In genomic region chr2:31254237-31255203, GRCh38 we compare ENCODE assay signal across 26 cellular contexts. TPM values are rescaled to one million over a fixed set of nuclear protein-coding genes. Genes with fewer than 3 reads are reported as not detected.
DNase-seq lines count a peak whose midpoint lies in the region; ATAC-seq, FAIRE-seq and TF ChIP-seq lines count a peak whose summit lies in the region.
"Had no signal": no experiment of that assay in that cellular context is flagged by ENCODE, and none has a peak within 500 bp of the region (broad histone marks: within the 10 kb centered on the region; RNA-seq: fewer than 3 reads in every experiment).

No MANE protein-coding gene starts in this region.

- CTCF ChIA-PET in GM12878 (lab: Yijun Ruan, JAX): interaction anchor here (0.8 to 9.5 kb wide), 16 partner anchors 9 to 543 kb away, joined by 3 to 68 read pairs (median 4); partner anchors contain the start of gene EHD3
- CTCF ChIA-PET in activated CD4-positive, alpha-beta T cell treated with anti-CD3 and anti-CD28 coated beads, Interleukin-2, amount 10 ng/mL, durations not matched to agents 7 days and 5 days (lab: Charles Lee): no interaction called here

- H3K9me3 ChIP-seq in left ventricle myocardium inferior (replicated peaks) (no peaks in the 10 kb centered on the region), heart right ventricle (no peaks in the 10 kb centered on the region), GM12878 (replicated peaks; ENCODE audit: control insufficient read depth, insufficient read depth, low read length) (no peaks in the 10 kb centered on the region; the same call in 2 of the 3 replicates)
- H3K9me3 ChIP-seq: Caco-2, MG63, SK-N-SH, upper lobe of right lung had no signal

- H3K27ac ChIP-seq in left ventricle myocardium inferior (replicated peaks) (peak overlapping the region; percentile 27), heart right ventricle (no peak overlapping the region), GM12878 (ENCODE audit: control insufficient read depth, insufficient read depth) (0 out of 2 replicates have a peak overlapping the region, but pooled peaks have one; percentile 13)

- in situ Hi-C loops in GM12878 (cut with MboI): no loop called here

- peaks cover 21% of the 10 kb centered on the region for H3K36me3 ChIP-seq in left ventricle myocardium inferior
- peaks cover 0 to 43% (median 2%) of the 10 kb centered on the region in 9 donors for H3K36me3 ChIP-seq in heart right ventricle
- H3K36me3 ChIP-seq in GM12878 (ENCODE audit: control insufficient read depth in 2 of 2, insufficient read depth in 2 of 2, low read length in 1 of 2): no peaks in the 10 kb centered on the region; a peak in 2 of 4 replicates
- H3K36me3 ChIP-seq: MG63, upper lobe of right lung had no signal

- no peak overlapping the region for H3K4me2 ChIP-seq in GM12878 (ENCODE audit: control insufficient read depth, insufficient read depth)
- H3K4me2 ChIP-seq: SK-N-SH had no signal

- BruUV-seq in GM12878 (replicated peaks; lab: Mats Ljungman, UMichigan): no TSS peak

- POLR2A ChIA-PET in GM12878 (lab: Charles Lee): interaction anchor here (0.5 to 1.8 kb wide), 4 partner anchors 8 to 1108 kb away, joined by 3 to 6 read pairs (median 3); partner anchors contain the start of gene YPEL5
- POLR2A ChIA-PET in activated CD4-positive, alpha-beta T cell treated with anti-CD3 and anti-CD28 coated beads, Interleukin-2, amount 10 ng/mL, durations not matched to agents 7 days and 5 days (lab: Charles Lee): no interaction called here

- H3K36me3 Mint-ChIP-seq in activated CD4-positive, alpha-beta T cell treated with anti-CD3 and anti-CD28 coated beads, Interleukin-2, amount 10 ng/mL, durations not matched to agents 7 days and 5 days (ENCODE audit: low read depth): no peaks in the 10 kb centered on the region
- H3K36me3 Mint-ChIP-seq: activated CD4-positive, alpha-beta memory T cell treated with anti-CD3 and anti-CD28 coated beads for 36 hours had no signal

- H3K9ac ChIP-seq in GM12878 (ENCODE audit: control insufficient read depth, insufficient read depth, low read length): no peak overlapping the region
- H3K9ac ChIP-seq: SK-N-SH had no signal

- H3K4me3 Mint-ChIP-seq in activated CD4-positive, alpha-beta T cell treated with anti-CD3 and anti-CD28 coated beads, Interleukin-2, amount 10 ng/mL, durations not matched to agents 7 days and 5 days: no peak overlapping the region
- H3K4me3 Mint-ChIP-seq: activated CD4-positive, alpha-beta memory T cell treated with anti-CD3 and anti-CD28 coated beads for 36 hours; dendritic cell treated with granulocyte-macrophage colony-stimulating factor and Interleukin-4, amounts not matched to agents 40 ng/mL and 50 ng/mL, for 4 days; H9; immature natural killer cell; stimulated activated naive CD8-positive, alpha-beta T cell treated with anti-CD3 and anti-CD28 coated beads, Interleukin-15, amount 100 ng/mL, for 72 hours; T-helper 2 cell treated with Interferon-gamma antibody and Interleukin-4, amounts not matched to agents 5 μg/mL and 100 μg/mL, for 36 hours had no signal

- H2AFZ ChIP-seq in GM12878 (ENCODE audit: control insufficient read depth, low read depth, low read length): no peak overlapping the region

- no peak overlapping the region for H3K27ac Mint-ChIP-seq in activated CD4-positive, alpha-beta T cell treated with anti-CD3 and anti-CD28 coated beads, Interleukin-2, amount 10 ng/mL, durations not matched to agents 7 days and 5 days
- H3K27ac Mint-ChIP-seq: activated CD4-positive, alpha-beta memory T cell treated with anti-CD3 and anti-CD28 coated beads for 36 hours; dendritic cell treated with granulocyte-macrophage colony-stimulating factor and Interleukin-4, amounts not matched to agents 40 ng/mL and 50 ng/mL, for 4 days; immature natural killer cell; T-helper 2 cell treated with Interferon-gamma antibody and Interleukin-4, amounts not matched to agents 5 μg/mL and 100 μg/mL, for 36 hours had no signal

- TF ChIP-seq POLR2A in GM12878 (IDR thresholded peaks at IDR 0.05; ENCODE audit: low read depth, low read length): no peak

- no peak for ATAC-seq in heart right ventricle
- no peak for ATAC-seq in GM12878
- ATAC-seq in sciatic nerve: no peak
- ATAC-seq: stimulated activated naive CD8-positive, alpha-beta T cell treated with anti-CD3 and anti-CD28 coated beads, Interleukin-15, amount 100 ng/mL, for 72 hours had no signal

- H3K27me3 ChIP-seq in left ventricle myocardium inferior (ENCODE audit: low read depth): no peaks in the 10 kb centered on the region
- no peaks in the 10 kb centered on the region for H3K27me3 ChIP-seq in heart right ventricle
- H3K27me3 ChIP-seq in GM12878 (replicated peaks in 1 of 2; ENCODE audit: control insufficient read depth in 2 of 2, insufficient read depth in 2 of 2, low read length in 1 of 2): no peaks in the 10 kb centered on the region
- H3K27me3 ChIP-seq: MG63, upper lobe of right lung had no signal

- no peak for TF ChIP-seq EP300 in GM12878 (IDR thresholded peaks at IDR 0.05; ENCODE audit: borderline replicate concordance in 1 of 2, control insufficient read depth in 1 of 2, low read depth in 2 of 2, low read length in 2 of 2)

- no peaks in the 10 kb centered on the region for H3K4me1 Mint-ChIP-seq in activated CD4-positive, alpha-beta T cell treated with anti-CD3 and anti-CD28 coated beads, Interleukin-2, amount 10 ng/mL, durations not matched to agents 7 days and 5 days
- H3K4me1 Mint-ChIP-seq: stimulated activated naive CD8-positive, alpha-beta T cell treated with anti-CD3 and anti-CD28 coated beads, Interleukin-15, amount 100 ng/mL, for 72 hours had no signal

- no peaks in the 10 kb centered on the region for H3K79me2 ChIP-seq in GM12878 (ENCODE audit: control insufficient read depth, insufficient read depth, low read length)

- SMC1A ChIA-PET in GM12878 (lab: Charles Lee; ENCODE audit: uncharacterized antibody, unreplicated experiment): interaction anchor here (1.1 to 4.3 kb wide), 12 partner anchors 11 to 541 kb away, joined by 3 to 30 read pairs (median 6); partner anchors contain the start of genes CAPN14, EHD3 and GALNT14

- no peak for TF ChIP-seq RAD21 in GM12878 (IDR thresholded peaks at IDR 0.05; ENCODE audit: insufficient read depth, low read depth, low read length)

- intact Hi-C loops in left ventricle myocardium inferior (cut with micrococcal nuclease) (no loop called here), heart right ventricle (cut with DNase I) (no loop called here), GM12878 (cut with micrococcal nuclease; ENCODE audit: unreplicated experiment) (loop anchor here (5.0 kb wide), 2 partner anchors 78 to 82 kb away; no protein-coding TSS in a partner anchor), sciatic nerve (cut with DNase I) (no loop called here)

- no peaks in the 10 kb centered on the region for H3K27me3 Mint-ChIP-seq in activated CD4-positive, alpha-beta T cell treated with anti-CD3 and anti-CD28 coated beads, Interleukin-2, amount 10 ng/mL, durations not matched to agents 7 days and 5 days
- H3K27me3 Mint-ChIP-seq: activated CD4-positive, alpha-beta memory T cell treated with anti-CD3 and anti-CD28 coated beads for 36 hours; dendritic cell treated with granulocyte-macrophage colony-stimulating factor and Interleukin-4, amounts not matched to agents 40 ng/mL and 50 ng/mL, for 4 days; stimulated activated naive CD8-positive, alpha-beta T cell treated with anti-CD3 and anti-CD28 coated beads, Interleukin-15, amount 100 ng/mL, for 72 hours had no signal

- H3K4me1 ChIP-seq in left ventricle myocardium inferior: peaks cover 37% of the 10 kb centered on the region
- H3K4me1 ChIP-seq in heart right ventricle: peaks cover 0 to 25% (median 14%) of the 10 kb centered on the region in 9 donors
- peaks cover 77% of the 10 kb centered on the region for H3K4me1 ChIP-seq in GM12878 (ENCODE audit: control insufficient read depth, insufficient read depth, low read length)
- H3K4me1 ChIP-seq: Caco-2, upper lobe of right lung had no signal

- DNase-seq in left ventricle myocardium inferior (no peak), heart right ventricle (no peak), GM12878 (ENCODE audit: low read depth, low spot score) (no peak), islet precursor cell (peak; percentile 43), retina (no peak), sciatic nerve (ENCODE audit: low spot score) (no peak)
- no peak for DNase-seq in activated CD4-positive, alpha-beta T cell treated with anti-CD3 and anti-CD28 coated beads, Interleukin-2, amount 10 ng/mL, durations not matched to agents 7 days and 5 days
- DNase-seq in activated CD8-positive, alpha-beta memory T cell treated with anti-CD3 and anti-CD28 coated beads for 24 hours: no peak
- DNase-seq: activated CD4-positive, alpha-beta memory T cell treated with anti-CD3 and anti-CD28 coated beads for 36 hours; activated CD4-positive, CD25-positive, alpha-beta regulatory T cell; Caco-2; immature natural killer cell; IMR-90; MG63; NCI-H1436; NCI-H2107; SK-N-SH; stimulated activated CD4-positive, alpha-beta T cell treated with anti-CD3 and anti-CD28 coated beads, Interleukin-4, amount 100 ng/mL, for 24 hours; stimulated activated naive CD8-positive, alpha-beta T cell treated with anti-CD3 and anti-CD28 coated beads, Interleukin-15, amount 100 ng/mL, for 72 hours; upper lobe of right lung had no signal

- RAD21 ChIA-PET in GM12878 (lab: Charles Lee; ENCODE audit: unreplicated experiment): interaction anchor here (1.1 to 5.7 kb wide), 8 partner anchors 13 to 116 kb away, joined by 3 to 35 read pairs (median 12); partner anchors contain the start of genes CAPN14, EHD3 and GALNT14

- 82 to 85% methylated on average over 19 of the region's 19 CpGs for WGBS in heart right ventricle, 2 donors
- 86% methylated on average over 19 of the region's 19 CpGs for WGBS in GM12878 (ENCODE audit: insufficient coverage, insufficient replicate concordance, low lambda C conversion rate, missing lambda C conversion rate)

- H4K20me1 ChIP-seq in GM12878 (ENCODE audit: control insufficient read depth, insufficient read depth): no peaks in the 10 kb centered on the region; the same call in 1 of the 2 replicates

- H3K9me3 Mint-ChIP-seq in activated CD4-positive, alpha-beta T cell treated with anti-CD3 and anti-CD28 coated beads, Interleukin-2, amount 10 ng/mL, durations not matched to agents 7 days and 5 days: no peaks in the 10 kb centered on the region
- H3K9me3 Mint-ChIP-seq: activated CD4-positive, alpha-beta memory T cell treated with anti-CD3 and anti-CD28 coated beads for 36 hours; dendritic cell treated with granulocyte-macrophage colony-stimulating factor and Interleukin-4, amounts not matched to agents 40 ng/mL and 50 ng/mL, for 4 days; H9; immature natural killer cell; stimulated activated naive CD8-positive, alpha-beta T cell treated with anti-CD3 and anti-CD28 coated beads, Interleukin-15, amount 100 ng/mL, for 72 hours; T-helper 2 cell treated with Interferon-gamma antibody and Interleukin-4, amounts not matched to agents 5 μg/mL and 100 μg/mL, for 36 hours had no signal

- H3K4me3 ChIP-seq in left ventricle myocardium inferior: no peak overlapping the region
- no peak overlapping the region for H3K4me3 ChIP-seq in heart right ventricle
- H3K4me3 ChIP-seq in GM12878: no peak overlapping the region
- H3K4me3 ChIP-seq: MG63, upper lobe of right lung had no signal

- no peak for TF ChIP-seq CTCF in left ventricle myocardium inferior (IDR thresholded peaks at IDR 0.05; ENCODE audit: borderline replicate concordance)
- no peak for TF ChIP-seq CTCF in heart right ventricle (IDR thresholded peaks at IDR 0.05)
- TF ChIP-seq CTCF in GM12878 (IDR thresholded peaks at IDR 0.05 in 2 of 3, conservative IDR thresholded peaks at IDR 0.05 in 1 of 3; ENCODE audit: control insufficient read depth in 2 of 3, extremely low read depth in 1 of 3, insufficient read depth in 1 of 3, low read depth in 3 of 3, low read length in 3 of 3): no peak

- no peak for FAIRE-seq in GM12878 (lab: Jason Lieb, UNC)
- FAIRE-seq: endothelial cell of umbilical vein, GM18507 had no signal

RNA-seq across cellular contexts. Expression of gene EHD3, which starts 20.6 kb away (rescaled TPM):
- total RNA-seq in left ventricle myocardium inferior (29.7 TPM), heart right ventricle (10 to 100 TPM; 12.5 to 40.9 (median 26.5) TPM), GM12878 (2014; rRNA removed) (10.0 and 10.2 TPM in 2 replicates), GM12878 (2014; rRNA removed; fragmentation: Illumina TruSeq; extraction: Trizol) (6.9 and 7.1 TPM in 2 replicates), GM12878 (2021) (10.8 and 10.9 TPM in 2 replicates), sciatic nerve (7.0 TPM)
- polyA plus RNA-seq in heart right ventricle (1 to 10 TPM; 5.3 to 7.9 TPM), GM12878 (2011; rRNA removed) (3.4 and 6.1 TPM in 2 replicates), GM12878 (2014; fragmentation: Illumina TruSeq; extraction: Trizol) (6.6 and 9.3 TPM in 2 replicates), GM12878 (2014; fragmentation: Nextera tagmentation; extraction: Ambion mirVana) (1 to 10 TPM; 1.1 to 1.5 TPM), GM12878 (2014; rRNA removed) (9.4 and 9.8 TPM in 2 replicates), GM12878 (2016; fragmentation: Nextera tagmentation; extraction: Ambion mirVana) (1 to 10 TPM; 8.1 to 8.3 TPM)
- 4.6 and 4.9 TPM in 2 replicates for total RNA-seq in GM12878 (2013; cell fraction: nucleolus; rRNA removed)
- 0.89 TPM for polyA plus RNA-seq in GM12878 (2011; ENCODE audit: low read depth)
- 6.3 and 8.2 TPM in 2 replicates for polyA plus RNA-seq in GM12878 (2011; cell fraction: cytosol; rRNA removed)
- 3.3 and 4.2 TPM in 2 replicates for polyA plus RNA-seq in GM12878 (2011; cell fraction: nucleus; rRNA removed)
- 1.0 and 1.1 TPM in 2 replicates for polyA plus RNA-seq in GM12878 (2012)
- polyA minus RNA-seq in GM12878 (2011; rRNA and poly(A)+ RNA removed): 8.9 and 9.0 TPM in 2 replicates
- 2.1 and 3.1 TPM in 2 replicates for polyA minus RNA-seq in GM12878 (2011; cell fraction: cytosol; rRNA and poly(A)+ RNA removed)
- 2.2 and 3.7 TPM in 2 replicates for polyA minus RNA-seq in GM12878 (2011; cell fraction: nucleus; rRNA and poly(A)+ RNA removed)
- under 1 TPM; 0.44 to 0.50 TPM for total RNA-seq in activated CD4-positive, alpha-beta T cell treated with anti-CD3 and anti-CD28 coated beads, Interleukin-2, amount 10 ng/mL, durations not matched to agents 7 days and 5 days
- total RNA-seq: Caco-2 had no signal

RNA-seq across cellular contexts. Expression of gene CAPN14, which starts 37.2 kb away (rescaled TPM):
- total RNA-seq in left ventricle myocardium inferior: 0.27 TPM
- total RNA-seq in heart right ventricle: under 1 TPM in 9 of 10 donors, not detected in 1; 0.08 to 0.46 (median 0.25) TPM
- polyA plus RNA-seq in heart right ventricle: under 1 TPM; 0.09 to 0.37 TPM
- 2.8 and 3.2 TPM in 2 replicates for total RNA-seq in GM12878 (2013; cell fraction: nucleolus; rRNA removed)
- 1.1 and 1.4 TPM in 2 replicates for total RNA-seq in GM12878 (2014; rRNA removed)
- 1.3 and 1.4 TPM in 2 replicates for total RNA-seq in GM12878 (2014; rRNA removed; fragmentation: Illumina TruSeq; extraction: Trizol)
- 1.3 and 1.5 TPM in 2 replicates for total RNA-seq in GM12878 (2021)
- polyA plus RNA-seq in GM12878 (2011; ENCODE audit: low read depth): 0.16 TPM
- polyA plus RNA-seq in GM12878 (2011; rRNA removed): 1.2 and 1.5 TPM in 2 replicates
- 0.90 and 1.0 TPM in 2 replicates for polyA plus RNA-seq in GM12878 (2011; cell fraction: cytosol; rRNA removed)
- polyA plus RNA-seq in GM12878 (2011; cell fraction: nucleus; rRNA removed): 2.1 and 2.2 TPM in 2 replicates
- polyA plus RNA-seq in GM12878 (2012): 0.29 and 0.34 TPM in 2 replicates
- polyA plus RNA-seq in GM12878 (2014; fragmentation: Illumina TruSeq; extraction: Trizol): 1.5 and 1.8 TPM in 2 replicates
- under 1 TPM; 0.08 to 0.22 TPM for polyA plus RNA-seq in GM12878 (2014; fragmentation: Nextera tagmentation; extraction: Ambion mirVana)
- polyA plus RNA-seq in GM12878 (2014; rRNA removed): 1.4 TPM in 2 replicates
- polyA plus RNA-seq in GM12878 (2016; fragmentation: Nextera tagmentation; extraction: Ambion mirVana): under 1 TPM; 0.64 to 0.72 TPM
- polyA minus RNA-seq in GM12878 (2011; rRNA and poly(A)+ RNA removed): 1.2 and 1.4 TPM in 2 replicates
- 0.40 TPM in 1 of 2 replicates, not detected in the other for polyA minus RNA-seq in GM12878 (2011; cell fraction: cytosol; rRNA and poly(A)+ RNA removed)
- polyA minus RNA-seq in GM12878 (2011; cell fraction: nucleus; rRNA and poly(A)+ RNA removed): 0.85 and 1.5 TPM in 2 replicates
- total RNA-seq in activated CD4-positive, alpha-beta T cell treated with anti-CD3 and anti-CD28 coated beads, Interleukin-2, amount 10 ng/mL, durations not matched to agents 7 days and 5 days: under 1 TPM; 0.10 to 0.12 TPM
- total RNA-seq in sciatic nerve: 0.36 TPM
- polyA plus RNA-seq: immature natural killer cell, liver had no signal

Comparison
In these comparisons a context has a peak if more than half of its experiments do, and no peak if none do; other contexts are left out.
1. H3K27ac ChIP-seq: peak in left ventricle myocardium inferior (single experiment) and GM12878 (single experiment); none in heart right ventricle (0 of 10).